ENCODE assay signal across 9 cellular contexts in genomic region chr18:10006261-10006903, GRCh38.
DNase-seq lines count a peak whose midpoint lies in the region; ATAC-seq and TF ChIP-seq lines count a peak whose summit lies in the region.
"Had no signal": no experiment of that assay in that cellular context is flagged by ENCODE, and none has a peak within 500 bp of the region (broad histone marks: within the 10 kb centered on the region; RNA-seq: fewer than 3 reads in every experiment).

No MANE protein-coding gene starts in this region.

- H3K79me2 ChIP-seq in OCI-LY1 (ENCODE audit: insufficient read depth, low read length) = no peaks in the 10 kb centered on the region

- H3K4me1 ChIP-seq in OCI-LY1 (ENCODE audit: insufficient read depth, low read length, severe bottlenecking) = no peaks in the 10 kb centered on the region
- H3K4me1 ChIP-seq in thoracic aorta (ENCODE audit: control insufficient read depth in 1 of 2, low read depth in 2 of 2) = peaks cover 10 to 32% of the 10 kb centered on the region in 2 donors
- H3K4me1 ChIP-seq: A549 had no signal

- no peak overlapping the region for H3K4me3 ChIP-seq in OCI-LY1 (ENCODE audit: low read depth, low read length, poor library complexity, severe bottlenecking)
- no peak overlapping the region for H3K4me3 ChIP-seq in thoracic aorta
- H3K4me3 ChIP-seq: A549 had no signal

- H2AFZ ChIP-seq in OCI-LY1 (ENCODE audit: low read length) = no peak overlapping the region

- TF ChIP-seq CTCF in OCI-LY1 (IDR thresholded peaks at IDR 0.05; ENCODE audit: low read length) (peak; percentile 17; the same call in 1 of the 2 replicates), thoracic aorta (IDR thresholded peaks at IDR 0.05) (peak; percentile 36), omental fat pad (IDR thresholded peaks at IDR 0.05) (no peak)

- H3K36me3 ChIP-seq in OCI-LY1 (ENCODE audit: insufficient read depth, low read length) (no peaks in the 10 kb centered on the region), thoracic aorta (no peaks in the 10 kb centered on the region)

- H3K27me3 ChIP-seq in OCI-LY1 (ENCODE audit: insufficient read depth, low read length) (no peaks in the 10 kb centered on the region; the same call in 1 of the 2 replicates), thoracic aorta (replicated peaks; ENCODE audit: insufficient read depth) (no peaks in the 10 kb centered on the region)

- H3K4me2 ChIP-seq in OCI-LY1 (ENCODE audit: low read length) = no peak overlapping the region
- H3K4me2 ChIP-seq: A549 had no signal

- no peak overlapping the region for H3K9ac ChIP-seq in OCI-LY1 (ENCODE audit: low read length)

- H4K20me1 ChIP-seq in OCI-LY1 (ENCODE audit: insufficient read depth, low read length) = no peaks in the 10 kb centered on the region

- H3K27ac ChIP-seq in OCI-LY1 (ENCODE audit: low read depth, low read length, poor library complexity, severe bottlenecking) (no peak overlapping the region), thoracic aorta (peak overlapping the region in 1 of 2 donors; percentile 41)
- H3K27ac ChIP-seq: A549 had no signal

- DNase-seq in NCI-H1417 (lab: John Stamatoyannopoulos, UW) (peak; percentile 39 to 78 (median 39)), NCI-H1417 treated with DMSO at 0.1 percent for 48 hours (lab: John Stamatoyannopoulos, UW) (no peak), fibroblast of gingiva (ENCODE audit: low read depth) (peak; percentile 77), thoracic aorta (ENCODE audit: low spot score) (no peak), germinal center (ENCODE audit: low spot score) (no peak), omental fat pad (ENCODE audit: low spot score) (no peak)

- H3K9me2 ChIP-seq in OCI-LY1 (ENCODE audit: low read depth, low read length) = no peaks in the 10 kb centered on the region

- H3F3A ChIP-seq in OCI-LY1 (ENCODE audit: insufficient read depth, low read length) = no peaks in the 10 kb centered on the region

- H3K9me3 ChIP-seq in OCI-LY1 (ENCODE audit: low read length) = no peaks in the 10 kb centered on the region
- H3K9me3 ChIP-seq in thoracic aorta = no peaks in the 10 kb centered on the region
- H3K9me3 ChIP-seq: A549 had no signal

- ATAC-seq in thoracic aorta (ENCODE audit: insufficient number of reproducible peaks, low FRiP score, low read depth) (no peak), HG02763 (IDR thresholded peaks at IDR 0.05; ENCODE audit: unreplicated experiment) (no peak), omental fat pad (ENCODE audit: low FRiP score) (no peak)
- ATAC-seq: A549 had no signal

Comparison
In these comparisons a context has a peak if more than half of its experiments do, and no peak if none do; other contexts are left out.
1. DNase-seq: peak in NCI-H1417 (3 of 3) and fibroblast of gingiva (single experiment); none in NCI-H1417 treated with DMSO at 0.1 percent for 48 hours (single experiment), thoracic aorta (single experiment), germinal center (single experiment) and omental fat pad (single experiment).
2. CTCF ChIP-seq: peak in OCI-LY1 (single experiment) and thoracic aorta (single experiment); none in omental fat pad (0 of 3).